Comparison of ENCODE assay signal across 29 cellular contexts in genomic region chr12:50557421-50557820, GRCh38. TPM values are rescaled to one million over a fixed set of nuclear protein-coding genes. Genes with fewer than 3 reads are reported as not detected.
A peak's percentile ranks its signal among the peaks of the same experiment; 100 is the strongest.
DNase-seq lines count a peak whose midpoint lies in the region; ATAC-seq and TF ChIP-seq lines count a peak whose summit lies in the region.
"Had no signal": no experiment of that assay in that cellular context is flagged by ENCODE, and none has a peak within 500 bp of the region (broad histone marks: within the 10 kb centered on the region; RNA-seq: fewer than 3 reads in every experiment).

No MANE protein-coding gene starts in this region.

- H4K20me1 ChIP-seq in HCT116 (ENCODE audit: insufficient read depth) = no peaks in the 10 kb centered on the region

- H3K27me3 ChIP-seq in HCT116 (ENCODE audit: insufficient read depth, low read length) (no peaks in the 10 kb centered on the region), trophoblast cell (ENCODE audit: insufficient read depth, low read length) (no peaks in the 10 kb centered on the region), mesendoderm (ENCODE audit: insufficient read depth, low read length, poor library complexity) (no peaks in the 10 kb centered on the region)
- H3K27me3 ChIP-seq: body of pancreas, dorsolateral prefrontal cortex, uterus had no signal

- H3K18ac ChIP-seq in trophoblast cell (ENCODE audit: low read length) = no peak overlapping the region
- no peak overlapping the region for H3K18ac ChIP-seq in mesendoderm (ENCODE audit: low read length)

- TF ChIP-seq RAD21 in HCT116 (IDR thresholded peaks at IDR 0.05; ENCODE audit: low read depth) = no peak

- H4K8ac ChIP-seq in trophoblast cell (ENCODE audit: low read depth, low read length) (no peak overlapping the region), mesendoderm (ENCODE audit: low read depth, low read length) (no peak overlapping the region)

- no peaks in the 10 kb centered on the region for H3K9me3 Mint-ChIP-seq in activated T-cell treated with anti-CD3 and anti-CD28 coated beads, Interleukin-2, amount 50 U/mL, for 24 hours
- no peaks in the 10 kb centered on the region for H3K9me3 Mint-ChIP-seq in activated T-cell treated with anti-CD3 and anti-CD28 coated beads, Interleukin-2, amount 50 U/mL, for 4 hours
- H3K9me3 Mint-ChIP-seq in activated T-helper 2 cell treated with anti-CD3 and anti-CD28 coated beads, Interferon-gamma antibody, Interleukin-2, Interleukin-4, amounts not matched to agents 10 μg/mL and 5 μg/mL and 100 μg/mL, durations not matched to agents 14 hours and 24 hours and 36 hours = no peaks in the 10 kb centered on the region
- H3K9me3 Mint-ChIP-seq: CD8-positive, alpha-beta memory T cell; naive thymus-derived CD8-positive, alpha-beta T cell; T-helper 1 cell treated with Interleukin-12 subunit alpha and Interleukin-12 subunit beta and Interleukin-4 antibody, amounts not matched to agents 30 μg/mL and 1 μg/mL, for 36 hours had no signal

- no peak for DNase-seq in activated T-cell treated with anti-CD3 and anti-CD28 coated beads, Interleukin-2, amount 50 U/mL, for 24 hours
- no peak for DNase-seq in activated T-cell treated with anti-CD3 and anti-CD28 coated beads, Interleukin-2, amount 50 U/mL, for 4 hours
- DNase-seq in HCT116 (ENCODE audit: low read depth, low spot score) (no peak), trophoblast cell (peak; percentile 79 to 81), caudate nucleus (lab: John Stamatoyannopoulos, UW) (no peak), COR-L47 (lab: John Stamatoyannopoulos, UW) (no peak), mesendoderm (no peak)
- no peak for DNase-seq in activated T-helper 2 cell treated with anti-CD3 and anti-CD28 coated beads, Interferon-gamma antibody, Interleukin-2, Interleukin-4, amounts not matched to agents 10 μg/mL and 5 μg/mL and 100 μg/mL, durations not matched to agents 14 hours and 24 hours and 36 hours (ENCODE audit: low spot score)
- DNase-seq: activated CD8-positive, alpha-beta memory T cell treated with anti-CD3 and anti-CD28 coated beads for 24 hours; activated T-cell treated with anti-CD3 and anti-CD28 coated beads, Interleukin-2, amount 50 U/mL, for 48 hours; body of pancreas; CD8-positive, alpha-beta memory T cell; cerebellar nuclear complex; dorsolateral prefrontal cortex; hippocampal formation; Karpas-422; naive thymus-derived CD8-positive, alpha-beta T cell; NCI-H1417 treated with DMSO at 0.1 percent for 48 hours; NCI-H2081 treated with DMSO at 0.1 percent for 48 hours; NCI-H345; NCI-H748 treated with DMSO at 0.1 percent for 48 hours; occipital lobe; psoas muscle; stimulated activated naive CD4-positive, alpha-beta T cell treated with Interleukin-2 at 50 U/mL for 16 hours; uterus had no signal

- CTCF ChIA-PET in HCT116 (lab: Charles Lee) = no interaction called here

- H3K4me3 ChIP-seq in HCT116 (replicated peaks in 1 of 2; ENCODE audit: low read depth in 1 of 2, low read length in 2 of 2) (peak overlapping the region; percentile 9 to 23; a peak in 3 of 4 replicates), trophoblast cell (ENCODE audit: low read depth, low read length) (no peak overlapping the region), mesendoderm (ENCODE audit: low read length) (no peak overlapping the region)
- H3K4me3 ChIP-seq: body of pancreas, dorsolateral prefrontal cortex, psoas muscle, thoracic aorta, uterus had no signal

- H2BK120ac ChIP-seq in trophoblast cell (ENCODE audit: insufficient read depth, low read length, poor library complexity) (no peak overlapping the region), mesendoderm (ENCODE audit: low read depth, low read length) (no peak overlapping the region)

- no CpG with 5 or more reads among the region's 2 CpGs for WGBS in trophoblast cell (ENCODE audit: extremely low coverage, insufficient coverage, insufficient read length)
- WGBS in mesendoderm (ENCODE audit: extremely low coverage, insufficient coverage, low lambda C conversion rate) = no CpG with 5 or more reads among the region's 2 CpGs

- H3K79me2 ChIP-seq in HCT116 (ENCODE audit: insufficient read depth, low read length) (peaks cover 77% of the 10 kb centered on the region), trophoblast cell (ENCODE audit: control insufficient read depth, insufficient read depth, low read length, poor library complexity) (peaks cover 11% of the 10 kb centered on the region), mesendoderm (ENCODE audit: control insufficient read depth, insufficient read depth, low read length) (peaks cover 7% of the 10 kb centered on the region)

- ATAC-seq in activated T-cell treated with anti-CD3 and anti-CD28 coated beads, Interleukin-2, amount 50 U/mL, for 4 hours = no peak
- ATAC-seq in HCT116 = no peak
- ATAC-seq: activated CD4-positive, CD25-positive, alpha-beta regulatory T cell treated with anti-CD3 and anti-CD28 coated beads, Interleukin-2, amount 50 U/mL, for 24 hours; body of pancreas; naive thymus-derived CD8-positive, alpha-beta T cell; psoas muscle had no signal

- peaks cover 66% of the 10 kb centered on the region for H3K4me1 Mint-ChIP-seq in activated T-cell treated with anti-CD3 and anti-CD28 coated beads, Interleukin-2, amount 50 U/mL, for 24 hours (ENCODE audit: low read depth)
- H3K4me1 Mint-ChIP-seq in activated T-cell treated with anti-CD3 and anti-CD28 coated beads, Interleukin-2, amount 50 U/mL, for 4 hours (ENCODE audit: low read depth) = peaks cover 47% of the 10 kb centered on the region
- peaks cover 30% of the 10 kb centered on the region for H3K4me1 Mint-ChIP-seq in activated T-helper 2 cell treated with anti-CD3 and anti-CD28 coated beads, Interferon-gamma antibody, Interleukin-2, Interleukin-4, amounts not matched to agents 10 μg/mL and 5 μg/mL and 100 μg/mL, durations not matched to agents 14 hours and 24 hours and 36 hours (ENCODE audit: low read depth)

- H3K23ac ChIP-seq in trophoblast cell (ENCODE audit: low read length) (no peak overlapping the region), mesendoderm (ENCODE audit: low read length) (no peak overlapping the region)

- peak overlapping the region; percentile 80 for H3K27ac Mint-ChIP-seq in activated T-cell treated with anti-CD3 and anti-CD28 coated beads, Interleukin-2, amount 50 U/mL, for 24 hours
- peak overlapping the region; percentile 65 for H3K27ac Mint-ChIP-seq in activated T-helper 2 cell treated with anti-CD3 and anti-CD28 coated beads, Interferon-gamma antibody, Interleukin-2, Interleukin-4, amounts not matched to agents 10 μg/mL and 5 μg/mL and 100 μg/mL, durations not matched to agents 14 hours and 24 hours and 36 hours
- H3K27ac Mint-ChIP-seq: B cell; T-helper 1 cell treated with Interleukin-12 subunit alpha and Interleukin-12 subunit beta and Interleukin-4 antibody, amounts not matched to agents 30 μg/mL and 1 μg/mL, for 36 hours had no signal

- RAD21 ChIA-PET in HCT116 (lab: Charles Lee; ENCODE audit: low non-redundant PET in 1 of 2, low total read pairs in 2 of 2, uncharacterized antibody in 2 of 2, unreplicated experiment in 2 of 2) = no interaction called here

- POLR2A ChIA-PET in HCT116 (lab: Charles Lee) = no interaction called here

- H4K12ac ChIP-seq in trophoblast cell (ENCODE audit: low read depth, low read length) = no peak overlapping the region

- peak overlapping the region; percentile 68 for H3K4me2 ChIP-seq in HCT116 (ENCODE audit: low read length)
- H3K4me2 ChIP-seq in trophoblast cell (ENCODE audit: low read length) = no peak overlapping the region
- H3K4me2 ChIP-seq in mesendoderm (ENCODE audit: low read length) = no peak overlapping the region

- BruUV-seq in HCT116 (replicated peaks; lab: Mats Ljungman, UMichigan) = TSS peak; percentile 78

- no peak overlapping the region for H2BK5ac ChIP-seq in trophoblast cell (ENCODE audit: low read depth, low read length, poor library complexity)
- H2BK5ac ChIP-seq in mesendoderm (ENCODE audit: low read length) = no peak overlapping the region

- H2AFZ ChIP-seq in HCT116 (ENCODE audit: low read depth, low read length, poor library complexity, severe bottlenecking) (no peak overlapping the region), trophoblast cell (ENCODE audit: insufficient read depth, low read length, poor library complexity) (no peak overlapping the region)

- H2BK15ac ChIP-seq in mesendoderm (replicated peaks; ENCODE audit: low read depth) = no peak overlapping the region

- no peak for TF ChIP-seq CTCF in HCT116 (IDR thresholded peaks at IDR 0.05 in 2 of 3, conservative IDR thresholded peaks at IDR 0.05 in 1 of 3; ENCODE audit: borderline replicate concordance in 1 of 3, insufficient read depth in 1 of 3, low read depth in 2 of 3, low read length in 2 of 3)

- intact Hi-C loops in HCT116 (cut with micrococcal nuclease) = no loop called here
- intact Hi-C loops in activated T-helper 2 cell treated with anti-CD3 and anti-CD28 coated beads, Interferon-gamma antibody, Interleukin-2, Interleukin-4, amounts not matched to agents 10 μg/mL and 5 μg/mL and 100 μg/mL, durations not matched to agents 14 hours and 24 hours and 36 hours (cut with micrococcal nuclease) = no loop called here

- peak overlapping the region; percentile 26 for H3K9ac ChIP-seq in HCT116 (ENCODE audit: low read length)
- no peak overlapping the region for H3K9ac ChIP-seq in trophoblast cell (ENCODE audit: low read length)
- H3K9ac ChIP-seq in mesendoderm (ENCODE audit: low read length) = no peak overlapping the region

- peaks cover 2% of the 10 kb centered on the region for H3K79me1 ChIP-seq in trophoblast cell (ENCODE audit: low read length)
- H3K79me1 ChIP-seq in mesendoderm (ENCODE audit: low read length) = peaks cover 8% of the 10 kb centered on the region

- H3K9me2 ChIP-seq in HCT116 (ENCODE audit: insufficient read depth) = no peaks in the 10 kb centered on the region

- H4K5ac ChIP-seq in mesendoderm (ENCODE audit: low read length) = no peak overlapping the region

- H3K4ac ChIP-seq in trophoblast cell (ENCODE audit: low read depth, low read length) (peak overlapping the region; percentile 76), mesendoderm (ENCODE audit: low read depth, low read length) (no peak overlapping the region)

- TF ChIP-seq POLR2A in HCT116 (IDR thresholded peaks at IDR 0.05; ENCODE audit: borderline replicate concordance, extremely low read depth, insufficient read depth, insufficient read length) = no peak

- H3K36me3 Mint-ChIP-seq in activated T-cell treated with anti-CD3 and anti-CD28 coated beads, Interleukin-2, amount 50 U/mL, for 24 hours (ENCODE audit: low read depth) = peaks cover 36% of the 10 kb centered on the region
- peaks cover 18% of the 10 kb centered on the region for H3K36me3 Mint-ChIP-seq in activated T-cell treated with anti-CD3 and anti-CD28 coated beads, Interleukin-2, amount 50 U/mL, for 4 hours (ENCODE audit: insufficient read depth)
- peaks cover 22% of the 10 kb centered on the region for H3K36me3 Mint-ChIP-seq in activated T-helper 2 cell treated with anti-CD3 and anti-CD28 coated beads, Interferon-gamma antibody, Interleukin-2, Interleukin-4, amounts not matched to agents 10 μg/mL and 5 μg/mL and 100 μg/mL, durations not matched to agents 14 hours and 24 hours and 36 hours (ENCODE audit: low read depth)

- no peak overlapping the region for H4K91ac ChIP-seq in trophoblast cell (ENCODE audit: low read depth, low read length)

- H3K4me1 ChIP-seq in HCT116 (ENCODE audit: control insufficient read depth in 1 of 2, insufficient read depth in 2 of 2, low read length in 2 of 2) = peaks cover 33 to 57% of the 10 kb centered on the region in 2 experiments
- peaks cover 1 to 7% of the 10 kb centered on the region in 2 experiments for H3K4me1 ChIP-seq in trophoblast cell (ENCODE audit: control insufficient read depth in 1 of 2, insufficient read depth in 2 of 2, low read length in 2 of 2)
- peaks cover 6% of the 10 kb centered on the region for H3K4me1 ChIP-seq in mesendoderm (ENCODE audit: control insufficient read depth, low read depth, low read length)
- H3K4me1 ChIP-seq: psoas muscle, uterus had no signal

- H3K36me3 ChIP-seq in HCT116 (ENCODE audit: control insufficient read depth in 1 of 2, insufficient read depth in 2 of 2, low read length in 2 of 2) (no peaks in the 10 kb centered on the region), trophoblast cell (ENCODE audit: control insufficient read depth in 1 of 2, insufficient read depth in 2 of 2, low read length in 2 of 2) (peaks cover 4 to 6% of the 10 kb centered on the region in 2 experiments), mesendoderm (ENCODE audit: control insufficient read depth, insufficient read depth, low read length) (no peaks in the 10 kb centered on the region)
- H3K36me3 ChIP-seq: thoracic aorta, uterus had no signal

- H3K14ac ChIP-seq in trophoblast cell (ENCODE audit: low read length) = no peak overlapping the region

- H3K27me3 Mint-ChIP-seq in activated T-cell treated with anti-CD3 and anti-CD28 coated beads, Interleukin-2, amount 50 U/mL, for 24 hours = no peaks in the 10 kb centered on the region
- no peaks in the 10 kb centered on the region for H3K27me3 Mint-ChIP-seq in activated T-cell treated with anti-CD3 and anti-CD28 coated beads, Interleukin-2, amount 50 U/mL, for 4 hours (ENCODE audit: low read depth)
- no peaks in the 10 kb centered on the region for H3K27me3 Mint-ChIP-seq in activated T-helper 2 cell treated with anti-CD3 and anti-CD28 coated beads, Interferon-gamma antibody, Interleukin-2, Interleukin-4, amounts not matched to agents 10 μg/mL and 5 μg/mL and 100 μg/mL, durations not matched to agents 14 hours and 24 hours and 36 hours (ENCODE audit: low read depth)
- H3K27me3 Mint-ChIP-seq: B cell; CD8-positive, alpha-beta memory T cell; naive thymus-derived CD8-positive, alpha-beta T cell had no signal

- H3K56ac ChIP-seq in mesendoderm (ENCODE audit: low read length) = no peak overlapping the region

- H3K9me3 ChIP-seq in HCT116 (ENCODE audit: control insufficient read depth in 1 of 2, insufficient read depth in 1 of 2, low read depth in 1 of 2, low read length in 2 of 2) = no peaks in the 10 kb centered on the region
- H3K9me3 ChIP-seq in trophoblast cell (ENCODE audit: insufficient read depth, low read depth, low read length) = no peaks in the 10 kb centered on the region
- H3K9me3 ChIP-seq: body of pancreas, psoas muscle, thoracic aorta, uterus had no signal

- H3K27ac ChIP-seq in HCT116 (ENCODE audit: low read depth, low read length) = peak overlapping the region; percentile 94
- no peak overlapping the region for H3K27ac ChIP-seq in trophoblast cell (ENCODE audit: low read depth, low read length)
- H3K27ac ChIP-seq in caudate nucleus (ENCODE audit: low read depth, low read length) = no peak overlapping the region
- no peak overlapping the region for H3K27ac ChIP-seq in mesendoderm (ENCODE audit: low read depth, low read length)
- H3K27ac ChIP-seq: body of pancreas, psoas muscle, thoracic aorta, uterus had no signal

- H2BK12ac ChIP-seq in trophoblast cell (ENCODE audit: low read length) = no peak overlapping the region

- no peak overlapping the region for H3K4me3 Mint-ChIP-seq in activated T-cell treated with anti-CD3 and anti-CD28 coated beads, Interleukin-2, amount 50 U/mL, for 24 hours
- no peak overlapping the region for H3K4me3 Mint-ChIP-seq in activated T-cell treated with anti-CD3 and anti-CD28 coated beads, Interleukin-2, amount 50 U/mL, for 4 hours
- H3K4me3 Mint-ChIP-seq in activated T-helper 2 cell treated with anti-CD3 and anti-CD28 coated beads, Interferon-gamma antibody, Interleukin-2, Interleukin-4, amounts not matched to agents 10 μg/mL and 5 μg/mL and 100 μg/mL, durations not matched to agents 14 hours and 24 hours and 36 hours (ENCODE audit: low read depth) = no peak overlapping the region
- H3K4me3 Mint-ChIP-seq: B cell; CD8-positive, alpha-beta memory T cell; naive thymus-derived CD8-positive, alpha-beta T cell; T-helper 1 cell treated with Interleukin-12 subunit alpha and Interleukin-12 subunit beta and Interleukin-4 antibody, amounts not matched to agents 30 μg/mL and 1 μg/mL, for 36 hours had no signal

- H2AK5ac ChIP-seq in trophoblast cell (ENCODE audit: low read length) = no peak overlapping the region
- no peak overlapping the region for H2AK5ac ChIP-seq in mesendoderm (ENCODE audit: low read length)

RNA-seq across cellular contexts. Expression of gene DIP2B, which starts 52.6 kb away (rescaled TPM):
- 10 to 100 TPM; 29.9 to 49.0 (median 40.2) TPM for total RNA-seq in activated T-cell treated with anti-CD3 and anti-CD28 coated beads, Interleukin-2, amount 50 U/mL, for 4 hours
- 32.3 TPM for total RNA-seq in HCT116 (2021; ENCODE audit: unreplicated experiment)
- 15.7 and 16.5 TPM in 2 replicates for polyA plus RNA-seq in HCT116 (2012)
- total RNA-seq in activated T-helper 2 cell treated with anti-CD3 and anti-CD28 coated beads, Interferon-gamma antibody, Interleukin-2, Interleukin-4, amounts not matched to agents 10 μg/mL and 5 μg/mL and 100 μg/mL, durations not matched to agents 14 hours and 24 hours and 36 hours = 27.4 and 29.1 TPM in 2 replicates
- 33.2 and 33.7 TPM in 2 replicates for polyA plus RNA-seq in trophoblast cell (2013)
- polyA plus RNA-seq in mesendoderm (2013, experiment 1 of 2) = 10.4 TPM
- polyA plus RNA-seq in mesendoderm (2013, experiment 2 of 2) = 10.4 TPM

Comparison
In these comparisons a context has a peak if more than half of its experiments do, and no peak if none do; other contexts are left out.
1. DNase-seq: peak in trophoblast cell (2 of 2); none in activated T-cell treated with anti-CD3 and anti-CD28 coated beads, Interleukin-2, amount 50 U/mL, for 24 hours (single experiment), activated T-cell treated with anti-CD3 and anti-CD28 coated beads, Interleukin-2, amount 50 U/mL, for 4 hours (single experiment), HCT116 (single experiment), activated T-helper 2 cell treated with anti-CD3 and anti-CD28 coated beads, Interferon-gamma antibody, Interleukin-2, Interleukin-4, amounts not matched to agents 10 μg/mL and 5 μg/mL and 100 μg/mL, durations not matched to agents 14 hours and 24 hours and 36 hours (single experiment), caudate nucleus (0 of 61), COR-L47 (single experiment) and mesendoderm (single experiment).
2. H3K4me3 ChIP-seq: peak in HCT116 (2 of 2); none in trophoblast cell (single experiment) and mesendoderm (single experiment).